In the genomic region with DNA sequence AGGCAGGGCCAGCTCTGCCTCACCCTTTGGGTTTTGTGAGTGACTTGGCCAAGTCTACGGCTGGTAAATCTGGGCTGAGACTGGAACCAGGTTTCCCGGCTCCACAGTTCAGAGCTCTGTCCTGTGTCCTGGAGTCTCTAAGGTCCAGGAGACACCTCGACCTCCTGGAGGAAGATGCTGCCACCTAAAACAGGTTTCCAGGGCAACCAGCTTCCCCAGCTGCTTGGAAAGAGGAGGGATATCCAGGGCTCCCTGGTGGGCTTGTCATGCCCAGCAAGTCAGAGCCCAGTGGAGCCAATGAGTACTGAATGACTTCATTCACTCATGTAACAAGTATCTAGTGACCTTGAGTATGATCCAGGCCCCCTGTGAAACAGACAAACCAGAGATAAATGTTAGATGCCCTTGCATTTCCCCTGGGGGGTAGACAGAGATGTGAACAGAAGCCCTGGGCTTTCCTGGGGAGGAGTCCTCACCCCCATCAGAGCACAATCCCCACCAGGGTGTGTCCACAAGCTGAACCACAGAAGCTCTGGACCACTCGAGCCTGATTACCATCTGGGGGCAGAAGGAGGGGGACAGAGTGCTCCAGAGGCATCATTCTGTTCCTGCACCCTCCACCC, we compare ENCODE assay signal across 1 cellular context.
TF ChIP-seq lines count a peak whose summit lies in the region.

No MANE protein-coding gene starts in this region.

TF ChIP-seq in H1, 55 proteins besides CTCF, POLR2A, EP300 and RAD21 (continued from another document):
- TF ChIP-seq NANOG (IDR thresholded peaks at IDR 0.05; ENCODE audit: insufficient read depth, low read depth, low read length, poor library complexity, severe bottlenecking) (no peak), BCL11A (IDR thresholded peaks at IDR 0.05; ENCODE audit: low read depth in 2 of 2, low read length in 2 of 2) (no peak), POU5F1 (IDR thresholded peaks at IDR 0.05; ENCODE audit: low read depth, low read length) (no peak), KDM1A (IDR thresholded peaks at IDR 0.05; ENCODE audit: borderline replicate concordance, low read length) (no peak), ASH2L (IDR thresholded peaks at IDR 0.05; ENCODE audit: low read length) (no peak)
- TF ChIP-seq, protein P1, sequence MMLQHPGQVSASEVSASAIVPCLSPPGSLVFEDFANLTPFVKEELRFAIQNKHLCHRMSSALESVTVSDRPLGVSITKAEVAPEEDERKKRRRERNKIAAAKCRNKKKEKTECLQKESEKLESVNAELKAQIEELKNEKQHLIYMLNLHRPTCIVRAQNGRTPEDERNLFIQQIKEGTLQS (IDR thresholded peaks at IDR 0.05; ENCODE audit: insufficient read depth, low read depth, low read length): no peak
- TF ChIP-seq, protein P2, sequence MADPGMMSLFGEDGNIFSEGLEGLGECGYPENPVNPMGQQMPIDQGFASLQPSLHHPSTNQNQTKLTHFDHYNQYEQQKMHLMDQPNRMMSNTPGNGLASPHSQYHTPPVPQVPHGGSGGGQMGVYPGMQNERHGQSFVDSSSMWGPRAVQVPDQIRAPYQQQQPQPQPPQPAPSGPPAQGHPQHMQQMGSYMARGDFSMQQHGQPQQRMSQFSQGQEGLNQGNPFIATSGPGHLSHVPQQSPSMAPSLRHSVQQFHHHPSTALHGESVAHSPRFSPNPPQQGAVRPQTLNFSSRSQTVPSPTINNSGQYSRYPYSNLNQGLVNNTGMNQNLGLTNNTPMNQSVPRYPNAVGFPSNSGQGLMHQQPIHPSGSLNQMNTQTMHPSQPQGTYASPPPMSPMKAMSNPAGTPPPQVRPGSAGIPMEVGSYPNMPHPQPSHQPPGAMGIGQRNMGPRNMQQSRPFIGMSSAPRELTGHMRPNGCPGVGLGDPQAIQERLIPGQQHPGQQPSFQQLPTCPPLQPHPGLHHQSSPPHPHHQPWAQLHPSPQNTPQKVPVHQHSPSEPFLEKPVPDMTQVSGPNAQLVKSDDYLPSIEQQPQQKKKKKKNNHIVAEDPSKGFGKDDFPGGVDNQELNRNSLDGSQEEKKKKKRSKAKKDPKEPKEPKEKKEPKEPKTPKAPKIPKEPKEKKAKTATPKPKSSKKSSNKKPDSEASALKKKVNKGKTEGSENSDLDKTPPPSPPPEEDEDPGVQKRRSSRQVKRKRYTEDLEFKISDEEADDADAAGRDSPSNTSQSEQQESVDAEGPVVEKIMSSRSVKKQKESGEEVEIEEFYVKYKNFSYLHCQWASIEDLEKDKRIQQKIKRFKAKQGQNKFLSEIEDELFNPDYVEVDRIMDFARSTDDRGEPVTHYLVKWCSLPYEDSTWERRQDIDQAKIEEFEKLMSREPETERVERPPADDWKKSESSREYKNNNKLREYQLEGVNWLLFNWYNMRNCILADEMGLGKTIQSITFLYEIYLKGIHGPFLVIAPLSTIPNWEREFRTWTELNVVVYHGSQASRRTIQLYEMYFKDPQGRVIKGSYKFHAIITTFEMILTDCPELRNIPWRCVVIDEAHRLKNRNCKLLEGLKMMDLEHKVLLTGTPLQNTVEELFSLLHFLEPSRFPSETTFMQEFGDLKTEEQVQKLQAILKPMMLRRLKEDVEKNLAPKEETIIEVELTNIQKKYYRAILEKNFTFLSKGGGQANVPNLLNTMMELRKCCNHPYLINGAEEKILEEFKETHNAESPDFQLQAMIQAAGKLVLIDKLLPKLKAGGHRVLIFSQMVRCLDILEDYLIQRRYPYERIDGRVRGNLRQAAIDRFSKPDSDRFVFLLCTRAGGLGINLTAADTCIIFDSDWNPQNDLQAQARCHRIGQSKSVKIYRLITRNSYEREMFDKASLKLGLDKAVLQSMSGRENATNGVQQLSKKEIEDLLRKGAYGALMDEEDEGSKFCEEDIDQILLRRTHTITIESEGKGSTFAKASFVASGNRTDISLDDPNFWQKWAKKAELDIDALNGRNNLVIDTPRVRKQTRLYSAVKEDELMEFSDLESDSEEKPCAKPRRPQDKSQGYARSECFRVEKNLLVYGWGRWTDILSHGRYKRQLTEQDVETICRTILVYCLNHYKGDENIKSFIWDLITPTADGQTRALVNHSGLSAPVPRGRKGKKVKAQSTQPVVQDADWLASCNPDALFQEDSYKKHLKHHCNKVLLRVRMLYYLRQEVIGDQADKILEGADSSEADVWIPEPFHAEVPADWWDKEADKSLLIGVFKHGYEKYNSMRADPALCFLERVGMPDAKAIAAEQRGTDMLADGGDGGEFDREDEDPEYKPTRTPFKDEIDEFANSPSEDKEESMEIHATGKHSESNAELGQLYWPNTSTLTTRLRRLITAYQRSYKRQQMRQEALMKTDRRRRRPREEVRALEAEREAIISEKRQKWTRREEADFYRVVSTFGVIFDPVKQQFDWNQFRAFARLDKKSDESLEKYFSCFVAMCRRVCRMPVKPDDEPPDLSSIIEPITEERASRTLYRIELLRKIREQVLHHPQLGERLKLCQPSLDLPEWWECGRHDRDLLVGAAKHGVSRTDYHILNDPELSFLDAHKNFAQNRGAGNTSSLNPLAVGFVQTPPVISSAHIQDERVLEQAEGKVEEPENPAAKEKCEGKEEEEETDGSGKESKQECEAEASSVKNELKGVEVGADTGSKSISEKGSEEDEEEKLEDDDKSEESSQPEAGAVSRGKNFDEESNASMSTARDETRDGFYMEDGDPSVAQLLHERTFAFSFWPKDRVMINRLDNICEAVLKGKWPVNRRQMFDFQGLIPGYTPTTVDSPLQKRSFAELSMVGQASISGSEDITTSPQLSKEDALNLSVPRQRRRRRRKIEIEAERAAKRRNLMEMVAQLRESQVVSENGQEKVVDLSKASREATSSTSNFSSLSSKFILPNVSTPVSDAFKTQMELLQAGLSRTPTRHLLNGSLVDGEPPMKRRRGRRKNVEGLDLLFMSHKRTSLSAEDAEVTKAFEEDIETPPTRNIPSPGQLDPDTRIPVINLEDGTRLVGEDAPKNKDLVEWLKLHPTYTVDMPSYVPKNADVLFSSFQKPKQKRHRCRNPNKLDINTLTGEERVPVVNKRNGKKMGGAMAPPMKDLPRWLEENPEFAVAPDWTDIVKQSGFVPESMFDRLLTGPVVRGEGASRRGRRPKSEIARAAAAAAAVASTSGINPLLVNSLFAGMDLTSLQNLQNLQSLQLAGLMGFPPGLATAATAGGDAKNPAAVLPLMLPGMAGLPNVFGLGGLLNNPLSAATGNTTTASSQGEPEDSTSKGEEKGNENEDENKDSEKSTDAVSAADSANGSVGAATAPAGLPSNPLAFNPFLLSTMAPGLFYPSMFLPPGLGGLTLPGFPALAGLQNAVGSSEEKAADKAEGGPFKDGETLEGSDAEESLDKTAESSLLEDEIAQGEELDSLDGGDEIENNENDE (IDR thresholded peaks at IDR 0.05; ENCODE audit: insufficient replicate concordance, low read length): no peak
